9 cellular contexts compared by ENCODE assay signal in the genomic region with DNA sequence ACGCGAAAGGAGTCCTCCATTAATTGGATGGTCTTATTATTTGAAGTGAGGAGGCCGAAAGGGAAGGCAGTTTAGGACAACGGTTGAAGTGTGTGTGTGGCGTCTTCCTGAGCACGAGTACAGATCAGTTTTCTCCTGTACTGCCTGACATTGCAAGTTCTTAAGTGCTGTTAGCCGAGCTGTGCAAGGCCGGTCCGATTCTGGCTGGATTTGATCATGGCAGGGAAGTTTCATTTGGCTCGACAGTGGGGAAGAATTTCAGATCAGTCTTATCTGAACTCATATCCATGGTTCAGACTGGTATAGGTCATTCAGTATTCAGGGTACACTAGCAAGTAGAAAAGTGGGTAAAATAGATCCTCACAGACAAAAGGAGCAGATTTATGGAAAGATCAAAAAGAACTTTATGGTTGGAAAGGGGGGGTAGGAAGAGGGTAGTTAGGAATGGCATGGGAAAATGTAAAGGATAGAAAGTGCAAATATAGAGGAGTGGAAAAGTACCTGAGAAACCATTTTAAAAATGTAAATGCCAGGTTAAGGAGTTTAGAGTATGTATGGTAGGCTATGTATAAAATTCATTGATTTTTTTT. TPM values are rescaled to one million over a fixed set of nuclear protein-coding genes. Genes with fewer than 3 reads are reported as not detected.
DNase-seq lines count a peak whose midpoint lies in the region; ATAC-seq and TF ChIP-seq lines count a peak whose summit lies in the region.
"Had no signal": no experiment of that assay in that cellular context is flagged by ENCODE, and none has a peak within 500 bp of the region (broad histone marks: within the 10 kb centered on the region; RNA-seq: fewer than 3 reads in every experiment).

No MANE protein-coding gene starts in this region.

- H3K9ac ChIP-seq in OCI-LY1 (ENCODE audit: low read length) (peak overlapping the region; percentile 97), parathyroid adenoma (no peak overlapping the region)

- H3K27me3 ChIP-seq in CD8-positive, alpha-beta T cell (ENCODE audit: insufficient read depth, low read length) = no peaks in the 10 kb centered on the region
- H3K27me3 ChIP-seq in OCI-LY1 (ENCODE audit: insufficient read depth, low read length) (no peaks in the 10 kb centered on the region), parathyroid adenoma (ENCODE audit: control insufficient read depth, insufficient read depth, low read length) (no peaks in the 10 kb centered on the region)

- H3K27ac ChIP-seq in CD8-positive, alpha-beta T cell (ENCODE audit: low read depth, low read length) = peak overlapping the region; percentile 99
- H3K27ac ChIP-seq in OCI-LY1 (ENCODE audit: low read depth, low read length, poor library complexity, severe bottlenecking) = peak overlapping the region; percentile 92
- H3K27ac ChIP-seq in parathyroid adenoma = peak overlapping the region; percentile 89

- peaks cover 18% of the 10 kb centered on the region for H3K4me1 Mint-ChIP-seq in CD8-positive, alpha-beta T cell (ENCODE audit: low read depth)
- peaks cover 36% of the 10 kb centered on the region for H3K4me1 Mint-ChIP-seq in activated naive CD4-positive, alpha-beta T cell treated with anti-CD3 and anti-CD28 coated beads, Interleukin-2, amount 10 ng/mL, durations not matched to agents 7 days and 5 days

- no peak overlapping the region for H3K4me3 Mint-ChIP-seq in CD8-positive, alpha-beta T cell
- H3K4me3 Mint-ChIP-seq in activated naive CD4-positive, alpha-beta T cell treated with anti-CD3 and anti-CD28 coated beads, Interleukin-2, amount 10 ng/mL, durations not matched to agents 7 days and 5 days = no peak overlapping the region
- H3K4me3 Mint-ChIP-seq: activated CD4-positive, alpha-beta T cell treated with anti-CD3 and anti-CD28 coated beads for 36 hours had no signal

- DNase-seq in CD8-positive, alpha-beta T cell = no peak
- DNase-seq in erythroblast (lab: John Stamatoyannopoulos, UW) (no peak), SKM-1 (lab: John Stamatoyannopoulos, UW; ENCODE audit: unreplicated experiment) (no peak), amniotic stem cell (lab: John Stamatoyannopoulos, UW) (no peak)
- no peak for DNase-seq in activated naive CD4-positive, alpha-beta T cell treated with anti-CD3 and anti-CD28 coated beads, Interleukin-2, amount 10 ng/mL, durations not matched to agents 7 days and 5 days

- no peaks in the 10 kb centered on the region for H3K9me2 ChIP-seq in OCI-LY1 (ENCODE audit: low read depth, low read length)

- H3K79me2 ChIP-seq in OCI-LY1 (ENCODE audit: insufficient read depth, low read length) (peaks cover 49% of the 10 kb centered on the region), parathyroid adenoma (peaks cover 2% of the 10 kb centered on the region)

- peaks cover 30% of the 10 kb centered on the region for H3K4me1 ChIP-seq in CD8-positive, alpha-beta T cell (ENCODE audit: insufficient read depth, low read length)
- H3K4me1 ChIP-seq in OCI-LY1 (ENCODE audit: insufficient read depth, low read length, severe bottlenecking) (peaks cover 57% of the 10 kb centered on the region), parathyroid adenoma (peaks cover 3% of the 10 kb centered on the region)

- H3F3A ChIP-seq in OCI-LY1 (ENCODE audit: insufficient read depth, low read length) = peaks cover 4% of the 10 kb centered on the region; the same call in 1 of the 2 replicates

- no peaks in the 10 kb centered on the region for H3K27me3 Mint-ChIP-seq in CD8-positive, alpha-beta T cell (ENCODE audit: low read depth)
- H3K27me3 Mint-ChIP-seq in activated naive CD4-positive, alpha-beta T cell treated with anti-CD3 and anti-CD28 coated beads, Interleukin-2, amount 10 ng/mL, durations not matched to agents 7 days and 5 days = no peaks in the 10 kb centered on the region
- H3K27me3 Mint-ChIP-seq: activated CD4-positive, alpha-beta T cell treated with anti-CD3 and anti-CD28 coated beads for 36 hours had no signal

- no peaks in the 10 kb centered on the region for H4K20me1 ChIP-seq in OCI-LY1 (ENCODE audit: insufficient read depth, low read length)

- no peaks in the 10 kb centered on the region for H3K36me3 ChIP-seq in CD8-positive, alpha-beta T cell (ENCODE audit: insufficient read depth, low read length)
- H3K36me3 ChIP-seq in OCI-LY1 (ENCODE audit: insufficient read depth, low read length) (peaks cover 21% of the 10 kb centered on the region), parathyroid adenoma (ENCODE audit: control insufficient read depth, insufficient read depth, low read length) (no peaks in the 10 kb centered on the region)

- CTCF ChIA-PET in CD8-positive, alpha-beta T cell (lab: Charles Lee) = interaction anchor here (1.5 to 2.6 kb wide), 2 partner anchors 9 to 12 kb away, joined by 4 to 8 read pairs; no protein-coding TSS in a partner anchor
- CTCF ChIA-PET in activated naive CD4-positive, alpha-beta T cell treated with anti-CD3 and anti-CD28 coated beads, Interleukin-2, amount 10 ng/mL, durations not matched to agents 7 days and 5 days (lab: Charles Lee) = no interaction called here

- H3K36me3 Mint-ChIP-seq in CD8-positive, alpha-beta T cell = peaks cover 18% of the 10 kb centered on the region
- H3K36me3 Mint-ChIP-seq in activated naive CD4-positive, alpha-beta T cell treated with anti-CD3 and anti-CD28 coated beads, Interleukin-2, amount 10 ng/mL, durations not matched to agents 7 days and 5 days = peaks cover 15% of the 10 kb centered on the region

- no peaks in the 10 kb centered on the region for H3K9me3 Mint-ChIP-seq in CD8-positive, alpha-beta T cell
- H3K9me3 Mint-ChIP-seq in activated naive CD4-positive, alpha-beta T cell treated with anti-CD3 and anti-CD28 coated beads, Interleukin-2, amount 10 ng/mL, durations not matched to agents 7 days and 5 days = no peaks in the 10 kb centered on the region

- peak overlapping the region; percentile 95 for H3K4me2 ChIP-seq in OCI-LY1 (ENCODE audit: low read length)
- peak overlapping the region; percentile 96 for H3K4me2 ChIP-seq in parathyroid adenoma (ENCODE audit: low read length)

- peak; percentile 65 for TF ChIP-seq POLR2A in erythroblast (IDR thresholded peaks at IDR 0.05; ENCODE audit: low read length)

- peak overlapping the region; percentile 27 for H2AFZ ChIP-seq in OCI-LY1 (ENCODE audit: low read length)
- H2AFZ ChIP-seq in parathyroid adenoma = peak overlapping the region; percentile 48

- no peak for TF ChIP-seq CTCF in CD8-positive, alpha-beta T cell (IDR thresholded peaks at IDR 0.05)
- no peak for TF ChIP-seq CTCF in OCI-LY1 (IDR thresholded peaks at IDR 0.05; ENCODE audit: low read length)
- TF ChIP-seq CTCF in parathyroid adenoma (IDR thresholded peaks at IDR 0.05) = no peak

- H3K4me3 ChIP-seq in CD8-positive, alpha-beta T cell (ENCODE audit: low read depth, low read length) = peak overlapping the region; percentile 84
- peak overlapping the region; percentile 87 for H3K4me3 ChIP-seq in OCI-LY1 (ENCODE audit: low read depth, low read length, poor library complexity, severe bottlenecking)
- peak overlapping the region; percentile 95 for H3K4me3 ChIP-seq in parathyroid adenoma (ENCODE audit: low read depth, low read length)

- no peaks in the 10 kb centered on the region for H3K9me3 ChIP-seq in CD8-positive, alpha-beta T cell (ENCODE audit: low read length)
- no peaks in the 10 kb centered on the region for H3K9me3 ChIP-seq in OCI-LY1 (ENCODE audit: low read length)
- no peaks in the 10 kb centered on the region for H3K9me3 ChIP-seq in parathyroid adenoma (ENCODE audit: control insufficient read depth, low read length)

- no peak overlapping the region for H3K27ac Mint-ChIP-seq in CD8-positive, alpha-beta T cell
- no peak overlapping the region for H3K27ac Mint-ChIP-seq in activated naive CD4-positive, alpha-beta T cell treated with anti-CD3 and anti-CD28 coated beads, Interleukin-2, amount 10 ng/mL, durations not matched to agents 7 days and 5 days
- H3K27ac Mint-ChIP-seq: activated CD4-positive, alpha-beta T cell treated with anti-CD3 and anti-CD28 coated beads for 36 hours had no signal

- ATAC-seq in CD8-positive, alpha-beta T cell = no peak
- no peak for ATAC-seq in GM21529 (IDR thresholded peaks at IDR 0.05; ENCODE audit: unreplicated experiment)

- intact Hi-C loops in CD8-positive, alpha-beta T cell (cut with DNase I, micrococcal nuclease) = loop anchor here (2.0 to 5.0 kb wide), 6 partner anchors 112 to 614 kb away; a partner anchor contains a TSS

- POLR2A ChIA-PET in CD8-positive, alpha-beta T cell (lab: Charles Lee) = interaction anchor here (1.6 to 3.0 kb wide), 6 partner anchors 10 to 554 kb away, joined by 3 to 28 read pairs (median 11); a partner anchor contains a TSS

RNA-seq across cellular contexts. Expression of a gene that starts 0.7 kb away (rescaled TPM):
- total RNA-seq in CD8-positive, alpha-beta T cell = 1 to 10 TPM; 5.2 to 7.3 TPM

RNA-seq across cellular contexts. Expression of a gene that starts 10.3 kb away (rescaled TPM):
- 100 to 1,000 TPM; 115 to 117 TPM for total RNA-seq in CD8-positive, alpha-beta T cell
